ENCODE assay signal across 1 cellular context in genomic region chr14:93799617-93800016, GRCh38.
TF ChIP-seq lines count a peak whose summit lies in the region.

No MANE protein-coding gene starts in this region.

TF ChIP-seq in HepG2, 621 proteins besides CTCF, POLR2A, EP300 and RAD21 (continued from another document and continues in another):
- TF ChIP-seq, protein P1, sequence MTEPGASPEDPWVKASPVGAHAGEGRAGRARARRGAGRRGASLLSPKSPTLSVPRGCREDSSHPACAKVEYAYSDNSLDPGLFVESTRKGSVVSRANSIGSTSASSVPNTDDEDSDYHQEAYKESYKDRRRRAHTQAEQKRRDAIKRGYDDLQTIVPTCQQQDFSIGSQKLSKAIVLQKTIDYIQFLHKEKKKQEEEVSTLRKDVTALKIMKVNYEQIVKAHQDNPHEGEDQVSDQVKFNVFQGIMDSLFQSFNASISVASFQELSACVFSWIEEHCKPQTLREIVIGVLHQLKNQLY (CRISPR knock-in tag; IDR thresholded peaks at IDR 0.05): 0 out of 2 replicates have a peak, but pooled peaks have one; percentile 9
- TF ChIP-seq SMAD9 (CRISPR knock-in tag; IDR thresholded peaks at IDR 0.05) (no peak), MEIS2 (CRISPR knock-in tag; IDR thresholded peaks at IDR 0.05) (no peak), REXO4 (CRISPR knock-in tag; IDR thresholded peaks at IDR 0.05; ENCODE audit: borderline replicate concordance) (no peak), MAZ (IDR thresholded peaks at IDR 0.05; ENCODE audit: borderline replicate concordance, low read depth, low read length) (no peak), MAZ (CRISPR knock-in tag; IDR thresholded peaks at IDR 0.05; ENCODE audit: low read depth) (no peak), E2F1 (CRISPR knock-in tag; IDR thresholded peaks at IDR 0.05) (no peak), SIN3B (IDR thresholded peaks at IDR 0.05; ENCODE audit: low read length) (no peak), DR1 (CRISPR knock-in tag; IDR thresholded peaks at IDR 0.05) (no peak), ZNF510 (CRISPR knock-in tag; IDR thresholded peaks at IDR 0.05; ENCODE audit: low read depth) (no peak), SOX5 (CRISPR knock-in tag; IDR thresholded peaks at IDR 0.05; ENCODE audit: borderline replicate concordance) (peak; percentile 73; the same call in 1 of the 2 replicates), ZSCAN25 (CRISPR knock-in tag; IDR thresholded peaks at IDR 0.05) (no peak), KLF13 (CRISPR knock-in tag; IDR thresholded peaks at IDR 0.05) (no peak), POLR2G (IDR thresholded peaks at IDR 0.05; ENCODE audit: low read depth, low read length) (no peak), YY1 (IDR thresholded peaks at IDR 0.05; ENCODE audit: insufficient read depth, insufficient replicate concordance, low read depth, low read length) (no peak), GATAD2A (CRISPR knock-in tag; IDR thresholded peaks at IDR 0.05) (peak; percentile 23; the same call in 1 of the 2 replicates), HNRNPH1 (optimal IDR thresholded peaks at IDR 0.05; ENCODE audit: low read depth, low read length) (no peak), PPARG (CRISPR knock-in tag; conservative IDR thresholded peaks at IDR 0.05) (no peak), SAFB2 (CRISPR knock-in tag; IDR thresholded peaks at IDR 0.05; ENCODE audit: borderline replicate concordance, low read depth) (no peak), RARA (CRISPR knock-in tag; IDR thresholded peaks at IDR 0.05) (peak; percentile 80), ZNF557 (CRISPR knock-in tag; IDR thresholded peaks at IDR 0.05) (no peak), DNMT1 (CRISPR knock-in tag; IDR thresholded peaks at IDR 0.05) (no peak), RFX3 (CRISPR knock-in tag; IDR thresholded peaks at IDR 0.05) (no peak), TBP (CRISPR knock-in tag; IDR thresholded peaks at IDR 0.05) (no peak), ZGPAT (CRISPR knock-in tag; IDR thresholded peaks at IDR 0.05) (0 out of 2 replicates have a peak, but pooled peaks have one; percentile 27), ZNF441 (CRISPR knock-in tag; IDR thresholded peaks at IDR 0.05; ENCODE audit: borderline replicate concordance) (peak; percentile 12; the same call in 1 of the 2 replicates), ZNF558 (CRISPR knock-in tag; IDR thresholded peaks at IDR 0.05; ENCODE audit: borderline replicate concordance) (no peak), USF2 (IDR thresholded peaks at IDR 0.05; ENCODE audit: low read depth, low read length) (no peak), USF2 (CRISPR knock-in tag; IDR thresholded peaks at IDR 0.05; ENCODE audit: borderline replicate concordance) (no peak), THYN1 (CRISPR knock-in tag; IDR thresholded peaks at IDR 0.05; ENCODE audit: borderline replicate concordance, low read depth) (no peak), ZNF710 (CRISPR knock-in tag; IDR thresholded peaks at IDR 0.05; ENCODE audit: borderline replicate concordance) (peak; percentile 67; the same call in 1 of the 2 replicates), ZNF749 (CRISPR knock-in tag; IDR thresholded peaks at IDR 0.05; ENCODE audit: borderline replicate concordance) (no peak), MIER2 (CRISPR knock-in tag; IDR thresholded peaks at IDR 0.05) (no peak; the same call in 1 of the 2 replicates), BATF2 (CRISPR knock-in tag; IDR thresholded peaks at IDR 0.05) (no peak), ZNF124 (CRISPR knock-in tag; IDR thresholded peaks at IDR 0.05) (no peak), GMEB2 (CRISPR knock-in tag; IDR thresholded peaks at IDR 0.05; ENCODE audit: low read depth) (no peak), ZNF577 (CRISPR knock-in tag; IDR thresholded peaks at IDR 0.05; ENCODE audit: borderline replicate concordance, low read depth) (no peak), EEA1 (CRISPR knock-in tag; IDR thresholded peaks at IDR 0.05; ENCODE audit: borderline replicate concordance) (no peak), HNF1A (IDR thresholded peaks at IDR 0.05; ENCODE audit: low read depth) (no peak), HNF1A (CRISPR knock-in tag; IDR thresholded peaks at IDR 0.05; ENCODE audit: borderline replicate concordance) (peak; percentile 61; the same call in 1 of the 2 replicates), RFXANK (CRISPR knock-in tag; IDR thresholded peaks at IDR 0.05) (0 out of 2 replicates have a peak, but pooled peaks have one; percentile 59), HES4 (CRISPR knock-in tag; IDR thresholded peaks at IDR 0.05; ENCODE audit: borderline replicate concordance) (no peak), HDAC6 (IDR thresholded peaks at IDR 0.05; ENCODE audit: low read depth, low read length) (no peak), ATF4 (CRISPR knock-in tag; IDR thresholded peaks at IDR 0.05) (0 out of 4 replicates have a peak, but pooled peaks of 1 of the 2 experiments have one; percentile 18), U2AF2 (IDR thresholded peaks at IDR 0.05; ENCODE audit: low read depth, low read length) (no peak), ZFP36L1 (CRISPR knock-in tag; IDR thresholded peaks at IDR 0.05) (no peak), MXD4 (CRISPR knock-in tag; IDR thresholded peaks at IDR 0.05) (0 out of 2 replicates have a peak, but pooled peaks have one; percentile 17)
- TF ChIP-seq, protein P2, sequence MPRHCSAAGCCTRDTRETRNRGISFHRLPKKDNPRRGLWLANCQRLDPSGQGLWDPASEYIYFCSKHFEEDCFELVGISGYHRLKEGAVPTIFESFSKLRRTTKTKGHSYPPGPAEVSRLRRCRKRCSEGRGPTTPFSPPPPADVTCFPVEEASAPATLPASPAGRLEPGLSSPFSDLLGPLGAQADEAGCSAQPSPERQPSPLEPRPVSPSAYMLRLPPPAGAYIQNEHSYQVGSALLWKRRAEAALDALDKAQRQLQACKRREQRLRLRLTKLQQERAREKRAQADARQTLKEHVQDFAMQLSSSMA (CRISPR knock-in tag; IDR thresholded peaks at IDR 0.05): 0 out of 2 replicates have a peak, but pooled peaks have one; percentile 7
- TF ChIP-seq, protein P3, sequence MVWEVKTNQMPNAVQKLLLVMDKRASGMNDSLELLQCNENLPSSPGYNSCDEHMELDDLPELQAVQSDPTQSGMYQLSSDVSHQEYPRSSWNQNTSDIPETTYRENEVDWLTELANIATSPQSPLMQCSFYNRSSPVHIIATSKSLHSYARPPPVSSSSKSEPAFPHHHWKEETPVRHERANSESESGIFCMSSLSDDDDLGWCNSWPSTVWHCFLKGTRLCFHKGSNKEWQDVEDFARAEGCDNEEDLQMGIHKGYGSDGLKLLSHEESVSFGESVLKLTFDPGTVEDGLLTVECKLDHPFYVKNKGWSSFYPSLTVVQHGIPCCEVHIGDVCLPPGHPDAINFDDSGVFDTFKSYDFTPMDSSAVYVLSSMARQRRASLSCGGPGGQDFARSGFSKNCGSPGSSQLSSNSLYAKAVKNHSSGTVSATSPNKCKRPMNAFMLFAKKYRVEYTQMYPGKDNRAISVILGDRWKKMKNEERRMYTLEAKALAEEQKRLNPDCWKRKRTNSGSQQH (CRISPR knock-in tag; IDR thresholded peaks at IDR 0.05; ENCODE audit: low read depth): no peak
- TF ChIP-seq, protein P4, sequence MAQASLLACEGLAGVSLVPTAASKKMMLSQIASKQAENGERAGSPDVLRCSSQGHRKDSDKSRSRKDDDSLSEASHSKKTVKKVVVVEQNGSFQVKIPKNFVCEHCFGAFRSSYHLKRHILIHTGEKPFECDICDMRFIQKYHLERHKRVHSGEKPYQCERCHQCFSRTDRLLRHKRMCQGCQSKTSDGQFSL (CRISPR knock-in tag; IDR thresholded peaks at IDR 0.05): no peak
